Comparison of ENCODE assay signal across 18 cellular contexts in genomic region chr12:94970560-94970959, GRCh38.
"Had no signal": no experiment of that assay in that cellular context is flagged by ENCODE, and none has a peak within 500 bp of the region (broad histone marks: within the 10 kb centered on the region; RNA-seq: fewer than 3 reads in every experiment).

No MANE protein-coding gene starts in this region.

- H3K27me3 ChIP-seq: ovary, transverse colon, upper lobe of right lung had no signal

- H3K9me3 ChIP-seq: left ventricle myocardium inferior, mucosa of descending colon, ovary, transverse colon, upper lobe of right lung had no signal

- H3K4me3 ChIP-seq: left ventricle myocardium inferior, lung, mucosa of descending colon, ovary, transverse colon, upper lobe of right lung had no signal

- H3K36me3 ChIP-seq: ovary had no signal

- DNase-seq: hippocampal formation; left ventricle myocardium inferior; midbrain; mucosa of descending colon; naive thymus-derived CD4-positive, alpha-beta T cell; ovary; right cardiac atrium; small intestine; stimulated activated CD4-positive, alpha-beta T cell treated with anti-CD3 and anti-CD28 coated beads, Interleukin-1b, Interleukin-23, amount 100 ng/mL, for 48 hours; stimulated activated CD4-positive, alpha-beta T cell treated with anti-CD3 and anti-CD28 coated beads, Interleukin-2, amount 100 ng/mL, for 48 hours; stimulated activated CD4-positive, alpha-beta T cell treated with anti-CD3 and anti-CD28 coated beads, Interleukin-4, amount 100 ng/mL, for 4 hours; stimulated activated CD8-positive, alpha-beta memory T cell treated with anti-CD3 and anti-CD28 coated beads, Interleukin-4, amount 100 ng/mL, for 48 hours; stimulated activated naive CD4-positive, alpha-beta T cell treated with Interleukin-2 at 50 U/mL for 16 hours; stimulated activated naive CD8-positive, alpha-beta T cell treated with anti-CD3 and anti-CD28 coated beads, Interleukin-15, amount 100 ng/mL, for 72 hours; substantia nigra; transverse colon; upper lobe of right lung had no signal

- H3K27ac ChIP-seq: left ventricle myocardium inferior, ovary, transverse colon, upper lobe of right lung had no signal

- H3K4me1 ChIP-seq: left ventricle myocardium inferior, transverse colon, upper lobe of right lung had no signal
